ENCODE assay signal across 8 cellular contexts in genomic region chr9:133029994-133030316, GRCh38. TPM values are rescaled to one million over a fixed set of nuclear protein-coding genes. Genes with fewer than 3 reads are reported as not detected.
DNase-seq lines count a peak whose midpoint lies in the region; ATAC-seq and TF ChIP-seq lines count a peak whose summit lies in the region.

No MANE protein-coding gene starts in this region.

- peaks cover 5% of the 10 kb centered on the region for H3K4me1 ChIP-seq in ectodermal cell (ENCODE audit: control insufficient read depth, insufficient read depth, low read length)

- H3K4me1 Mint-ChIP-seq in nephron progenitor cell, result peaks cover 49% of the 10 kb centered on the region

- DNase-seq in nephron progenitor cell, result no peak
- DNase-seq in NAMALWA (ENCODE audit: low spot score), result no peak
- DNase-seq in NCI-H2171 (lab: John Stamatoyannopoulos, UW), result no peak
- DNase-seq in stimulated activated CD4-positive, alpha-beta T cell treated with anti-CD3 and anti-CD28 coated beads, Interleukin-2, amount 100 ng/mL, for 24 hours, result no peak

- peaks cover 22% of the 10 kb centered on the region for H3K9me3 Mint-ChIP-seq in nephron progenitor cell

- H3K27ac ChIP-seq in KOPT-K1 (ENCODE audit: low read depth, low read length, poor library complexity, severe bottlenecking), result peak overlapping the region; percentile 95
- no peak overlapping the region for H3K27ac ChIP-seq in ectodermal cell (ENCODE audit: insufficient read depth, low read depth, low read length, poor library complexity, severe bottlenecking)

- H3K4me3 ChIP-seq in ectodermal cell (ENCODE audit: insufficient read depth, low read depth, low read length), result peak overlapping the region; percentile 88

- no peak for TF ChIP-seq CTCF in nephron progenitor cell (IDR thresholded peaks at IDR 0.05)

- H3K27me3 ChIP-seq in ectodermal cell (ENCODE audit: control insufficient read depth, insufficient read depth, low read length, poor library complexity, severe bottlenecking), result no peaks in the 10 kb centered on the region

- WGBS in ectodermal cell, 2 experiments, result 1% methylated on average over 28 of the region's 28 CpGs

- H3K36me3 Mint-ChIP-seq in nephron progenitor cell (ENCODE audit: low read depth), result peaks cover 35% of the 10 kb centered on the region

- peak overlapping the region; percentile 96 for H3K4me3 Mint-ChIP-seq in nephron progenitor cell

- peak overlapping the region; percentile 99 for H3K27ac Mint-ChIP-seq in nephron progenitor cell

- ATAC-seq in GM19438 (IDR thresholded peaks at IDR 0.05; ENCODE audit: low read depth, unreplicated experiment) (peak; percentile 3), GM18870 (IDR thresholded peaks at IDR 0.05; ENCODE audit: unreplicated experiment) (no peak)

- no peaks in the 10 kb centered on the region for H3K9me3 ChIP-seq in KOPT-K1 (ENCODE audit: insufficient read depth, low read length, poor library complexity, severe bottlenecking)
- H3K9me3 ChIP-seq in ectodermal cell (ENCODE audit: control insufficient read depth, low read length), result no peaks in the 10 kb centered on the region

- H3K27me3 Mint-ChIP-seq in nephron progenitor cell (ENCODE audit: low read depth, poor library complexity), result peaks cover 25% of the 10 kb centered on the region

- H3K36me3 ChIP-seq in KOPT-K1 (ENCODE audit: insufficient read depth, low read length) (peaks cover 27% of the 10 kb centered on the region), ectodermal cell (ENCODE audit: control insufficient read depth, insufficient read depth, low read length) (peaks cover 4% of the 10 kb centered on the region)

RNA-seq across cellular contexts. Expression of gene GTF3C5, which starts 0.8 kb away (rescaled TPM):
- 102 TPM for polyA plus RNA-seq in ectodermal cell (2013, experiment 1 of 4)
- polyA plus RNA-seq in ectodermal cell (2013, experiment 2 of 4), result 96.5 TPM
- polyA plus RNA-seq in ectodermal cell (2013, experiment 3 of 4), result 82.1 TPM
- polyA plus RNA-seq in ectodermal cell (2013, experiment 4 of 4), result 80.9 TPM

RNA-seq across cellular contexts. Expression of gene CEL, which starts 31.8 kb away (rescaled TPM):
- 3.6 TPM for polyA plus RNA-seq in ectodermal cell (2013, experiment 1 of 4)
- polyA plus RNA-seq in ectodermal cell (2013, experiment 2 of 4), result 2.6 TPM
- polyA plus RNA-seq in ectodermal cell (2013, experiment 3 of 4), result 1.7 TPM
- polyA plus RNA-seq in ectodermal cell (2013, experiment 4 of 4), result 2.1 TPM

RNA-seq across cellular contexts. Expression of gene GFI1B, which starts 51.5 kb away (rescaled TPM):
- 0.50 TPM for polyA plus RNA-seq in ectodermal cell (2013, experiment 1 of 4)
- 0.37 TPM for polyA plus RNA-seq in ectodermal cell (2013, experiment 2 of 4)
- polyA plus RNA-seq in ectodermal cell (2013, experiment 3 of 4), result 0.32 TPM
- 0.24 TPM for polyA plus RNA-seq in ectodermal cell (2013, experiment 4 of 4)
